In the genomic region with DNA sequence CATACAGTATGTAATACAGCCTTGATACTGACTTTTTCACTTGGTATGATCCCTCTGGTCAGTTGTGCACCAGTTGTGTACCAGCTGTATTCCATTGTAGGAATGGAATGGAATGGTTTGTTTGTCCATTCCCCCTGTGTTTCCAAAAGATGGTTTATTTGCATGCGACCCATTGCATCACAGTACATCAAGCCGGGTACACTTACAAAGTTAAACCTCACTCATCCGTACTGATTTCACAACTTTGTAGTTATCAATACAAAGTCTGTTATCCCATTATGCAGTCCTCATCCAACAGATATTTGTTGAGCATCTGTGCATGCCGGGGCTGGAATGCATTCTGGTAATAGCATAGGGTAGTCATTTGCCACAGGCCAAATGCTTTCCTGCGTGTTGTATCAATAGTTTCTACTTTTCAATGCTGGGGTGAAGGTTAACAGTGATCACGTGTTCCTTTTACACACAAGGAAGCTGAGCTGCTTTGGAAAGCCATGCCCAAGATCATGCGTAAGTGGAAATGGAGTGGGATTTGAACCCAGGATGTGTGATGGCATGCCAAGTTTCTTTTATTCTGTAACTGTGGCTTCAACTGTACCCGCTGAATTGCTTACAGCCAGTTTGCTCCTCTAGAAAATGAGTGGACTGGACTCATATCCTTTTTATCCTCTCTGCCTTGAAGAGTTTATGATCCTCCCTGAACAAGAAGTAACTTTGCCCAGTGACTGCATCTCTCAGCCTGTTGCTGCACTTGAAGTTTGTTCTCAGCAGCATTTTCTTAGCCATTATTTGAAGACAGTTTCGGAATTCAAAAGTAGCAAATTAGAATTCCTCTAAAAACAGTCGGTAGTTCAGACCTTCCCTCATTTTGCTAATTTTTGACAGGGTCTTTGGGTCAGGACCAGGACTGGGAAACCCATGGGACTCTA, we compare ENCODE assay signal across 1 cellular context.
A peak's percentile ranks its signal among the peaks of the same experiment; 100 is the strongest.
TF ChIP-seq lines count a peak whose summit lies in the region.

No MANE protein-coding gene starts in this region.

TF ChIP-seq in HepG2, 621 proteins besides CTCF, POLR2A, EP300 and RAD21 (continued from another document and continues in another):
- TF ChIP-seq, protein P1, sequence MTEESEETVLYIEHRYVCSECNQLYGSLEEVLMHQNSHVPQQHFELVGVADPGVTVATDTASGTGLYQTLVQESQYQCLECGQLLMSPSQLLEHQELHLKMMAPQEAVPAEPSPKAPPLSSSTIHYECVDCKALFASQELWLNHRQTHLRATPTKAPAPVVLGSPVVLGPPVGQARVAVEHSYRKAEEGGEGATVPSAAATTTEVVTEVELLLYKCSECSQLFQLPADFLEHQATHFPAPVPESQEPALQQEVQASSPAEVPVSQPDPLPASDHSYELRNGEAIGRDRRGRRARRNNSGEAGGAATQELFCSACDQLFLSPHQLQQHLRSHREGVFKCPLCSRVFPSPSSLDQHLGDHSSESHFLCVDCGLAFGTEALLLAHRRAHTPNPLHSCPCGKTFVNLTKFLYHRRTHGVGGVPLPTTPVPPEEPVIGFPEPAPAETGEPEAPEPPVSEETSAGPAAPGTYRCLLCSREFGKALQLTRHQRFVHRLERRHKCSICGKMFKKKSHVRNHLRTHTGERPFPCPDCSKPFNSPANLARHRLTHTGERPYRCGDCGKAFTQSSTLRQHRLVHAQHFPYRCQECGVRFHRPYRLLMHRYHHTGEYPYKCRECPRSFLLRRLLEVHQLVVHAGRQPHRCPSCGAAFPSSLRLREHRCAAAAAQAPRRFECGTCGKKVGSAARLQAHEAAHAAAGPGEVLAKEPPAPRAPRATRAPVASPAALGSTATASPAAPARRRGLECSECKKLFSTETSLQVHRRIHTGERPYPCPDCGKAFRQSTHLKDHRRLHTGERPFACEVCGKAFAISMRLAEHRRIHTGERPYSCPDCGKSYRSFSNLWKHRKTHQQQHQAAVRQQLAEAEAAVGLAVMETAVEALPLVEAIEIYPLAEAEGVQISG (CRISPR knock-in tag; IDR thresholded peaks at IDR 0.05): peak; percentile 76
- TF ChIP-seq KMT2B (CRISPR knock-in tag; IDR thresholded peaks at IDR 0.05): peak; percentile 34; the same call in 1 of the 2 replicates
- peak; percentile 88 for TF ChIP-seq MIXL1 (CRISPR knock-in tag; IDR thresholded peaks at IDR 0.05)
- no peak for TF ChIP-seq SYNCRIP (IDR thresholded peaks at IDR 0.05; ENCODE audit: insufficient read depth, low read depth, low read length)
- TF ChIP-seq, protein P2, sequence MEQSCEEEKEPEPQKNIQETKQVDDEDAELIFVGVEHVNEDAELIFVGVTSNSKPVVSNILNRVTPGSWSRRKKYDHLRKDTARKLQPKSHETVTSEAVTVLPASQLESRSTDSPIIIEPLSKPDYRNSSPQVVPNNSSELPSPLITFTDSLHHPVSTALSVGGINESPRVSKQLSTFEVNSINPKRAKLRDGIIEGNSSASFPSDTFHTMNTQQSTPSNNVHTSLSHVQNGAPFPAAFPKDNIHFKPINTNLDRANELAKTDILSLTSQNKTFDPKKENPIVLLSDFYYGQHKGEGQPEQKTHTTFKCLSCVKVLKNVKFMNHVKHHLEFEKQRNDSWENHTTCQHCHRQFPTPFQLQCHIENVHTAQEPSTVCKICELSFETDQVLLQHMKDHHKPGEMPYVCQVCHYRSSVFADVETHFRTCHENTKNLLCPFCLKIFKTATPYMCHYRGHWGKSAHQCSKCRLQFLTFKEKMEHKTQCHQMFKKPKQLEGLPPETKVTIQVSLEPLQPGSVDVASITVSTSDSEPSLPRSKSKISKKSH (CRISPR knock-in tag; IDR thresholded peaks at IDR 0.05; ENCODE audit: borderline replicate concordance): no peak
- no peak for TF ChIP-seq ZNF180 (CRISPR knock-in tag; IDR thresholded peaks at IDR 0.05; ENCODE audit: borderline replicate concordance, low read depth)
- TF ChIP-seq POLR2AphosphoS2 (IDR thresholded peaks at IDR 0.05; ENCODE audit: low read depth, low read length): no peak
- no peak; the same call in 1 of the 2 replicates for TF ChIP-seq ZNF335 (CRISPR knock-in tag; IDR thresholded peaks at IDR 0.05)
- no peak for TF ChIP-seq ZNF891 (CRISPR knock-in tag; IDR thresholded peaks at IDR 0.05)
- TF ChIP-seq ZNF234 (CRISPR knock-in tag; conservative IDR thresholded peaks at IDR 0.05): no peak
- TF ChIP-seq, protein P3, sequence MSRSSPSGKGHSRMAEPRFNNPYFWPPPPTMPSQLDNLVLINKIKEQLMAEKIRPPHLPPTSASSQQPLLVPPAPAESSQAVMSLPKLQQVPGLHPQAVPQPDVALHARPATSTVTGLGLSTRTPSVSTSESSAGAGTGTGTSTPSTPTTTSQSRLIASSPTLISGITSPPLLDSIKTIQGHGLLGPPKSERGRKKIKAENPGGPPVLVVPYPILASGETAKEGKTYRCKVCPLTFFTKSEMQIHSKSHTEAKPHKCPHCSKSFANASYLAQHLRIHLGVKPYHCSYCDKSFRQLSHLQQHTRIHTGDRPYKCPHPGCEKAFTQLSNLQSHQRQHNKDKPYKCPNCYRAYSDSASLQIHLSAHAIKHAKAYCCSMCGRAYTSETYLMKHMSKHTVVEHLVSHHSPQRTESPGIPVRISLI (CRISPR knock-in tag; IDR thresholded peaks at IDR 0.05; ENCODE audit: borderline replicate concordance): peak; percentile 79; the same call in 1 of the 2 replicates
- peak; percentile 80 for TF ChIP-seq SAP130 (CRISPR knock-in tag; IDR thresholded peaks at IDR 0.05; ENCODE audit: low read depth)
- peak; percentile 93; the same call in 1 of the 2 replicates for TF ChIP-seq ZNF556 (CRISPR knock-in tag; IDR thresholded peaks at IDR 0.05; ENCODE audit: borderline replicate concordance)
- TF ChIP-seq HNRNPK (IDR thresholded peaks at IDR 0.05; ENCODE audit: low read depth, low read length, poor library complexity, severe bottlenecking): no peak
- peak; percentile 68 for TF ChIP-seq MEF2D (CRISPR knock-in tag; IDR thresholded peaks at IDR 0.05)
- TF ChIP-seq, protein P4, sequence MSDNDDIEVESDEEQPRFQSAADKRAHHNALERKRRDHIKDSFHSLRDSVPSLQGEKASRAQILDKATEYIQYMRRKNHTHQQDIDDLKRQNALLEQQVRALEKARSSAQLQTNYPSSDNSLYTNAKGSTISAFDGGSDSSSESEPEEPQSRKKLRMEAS (IDR thresholded peaks at IDR 0.05): peak; percentile 77
- no peak for TF ChIP-seq SRSF1 (optimal IDR thresholded peaks at IDR 0.05; ENCODE audit: low read depth, low read length)
- TF ChIP-seq, protein P5, sequence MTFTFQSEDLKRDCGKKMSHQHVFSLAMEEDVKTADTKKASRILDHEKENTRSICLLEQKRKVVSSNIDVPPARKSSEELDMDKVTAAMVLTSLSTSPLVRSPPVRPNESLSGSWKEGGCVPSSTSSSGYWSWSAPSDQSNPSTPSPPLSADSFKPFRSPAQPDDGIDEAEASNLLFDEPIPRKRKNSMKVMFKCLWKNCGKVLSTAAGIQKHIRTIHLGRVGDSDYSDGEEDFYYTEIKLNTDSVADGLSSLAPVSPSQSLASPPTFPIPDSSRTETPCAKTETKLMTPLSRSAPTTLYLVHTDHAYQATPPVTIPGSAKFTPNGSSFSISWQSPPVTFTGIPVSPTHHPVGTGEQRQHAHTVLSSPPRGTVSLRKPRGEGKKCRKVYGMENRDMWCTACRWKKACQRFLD (CRISPR knock-in tag; IDR thresholded peaks at IDR 0.05; ENCODE audit: borderline replicate concordance): no peak
- peak; percentile 66; the same call in 1 of the 2 replicates for TF ChIP-seq MAF1 (CRISPR knock-in tag; IDR thresholded peaks at IDR 0.05; ENCODE audit: borderline replicate concordance)
- TF ChIP-seq HCFC1 (IDR thresholded peaks at IDR 0.05; ENCODE audit: low read depth, low read length): no peak
- TF ChIP-seq FOXJ3 (CRISPR knock-in tag; IDR thresholded peaks at IDR 0.05; ENCODE audit: borderline replicate concordance): peak; percentile 97
- TF ChIP-seq, protein P6, sequence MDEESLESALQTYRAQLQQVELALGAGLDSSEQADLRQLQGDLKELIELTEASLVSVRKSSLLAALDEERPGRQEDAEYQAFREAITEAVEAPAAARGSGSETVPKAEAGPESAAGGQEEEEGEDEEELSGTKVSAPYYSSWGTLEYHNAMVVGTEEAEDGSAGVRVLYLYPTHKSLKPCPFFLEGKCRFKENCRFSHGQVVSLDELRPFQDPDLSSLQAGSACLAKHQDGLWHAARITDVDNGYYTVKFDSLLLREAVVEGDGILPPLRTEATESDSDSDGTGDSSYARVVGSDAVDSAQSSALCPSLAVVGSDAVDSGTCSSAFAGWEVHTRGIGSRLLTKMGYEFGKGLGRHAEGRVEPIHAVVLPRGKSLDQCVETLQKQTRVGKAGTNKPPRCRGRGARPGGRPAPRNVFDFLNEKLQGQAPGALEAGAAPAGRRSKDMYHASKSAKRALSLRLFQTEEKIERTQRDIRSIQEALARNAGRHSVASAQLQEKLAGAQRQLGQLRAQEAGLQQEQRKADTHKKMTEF (CRISPR knock-in tag; IDR thresholded peaks at IDR 0.05): peak; percentile 96
- no peak for TF ChIP-seq ZNF7 (CRISPR knock-in tag; IDR thresholded peaks at IDR 0.05)
- no peak for TF ChIP-seq RFX5 (IDR thresholded peaks at IDR 0.05; ENCODE audit: low read depth, low read length)
- no peak for TF ChIP-seq ZFP41 (CRISPR knock-in tag; IDR thresholded peaks at IDR 0.05; ENCODE audit: borderline replicate concordance)
- TF ChIP-seq, protein P7, sequence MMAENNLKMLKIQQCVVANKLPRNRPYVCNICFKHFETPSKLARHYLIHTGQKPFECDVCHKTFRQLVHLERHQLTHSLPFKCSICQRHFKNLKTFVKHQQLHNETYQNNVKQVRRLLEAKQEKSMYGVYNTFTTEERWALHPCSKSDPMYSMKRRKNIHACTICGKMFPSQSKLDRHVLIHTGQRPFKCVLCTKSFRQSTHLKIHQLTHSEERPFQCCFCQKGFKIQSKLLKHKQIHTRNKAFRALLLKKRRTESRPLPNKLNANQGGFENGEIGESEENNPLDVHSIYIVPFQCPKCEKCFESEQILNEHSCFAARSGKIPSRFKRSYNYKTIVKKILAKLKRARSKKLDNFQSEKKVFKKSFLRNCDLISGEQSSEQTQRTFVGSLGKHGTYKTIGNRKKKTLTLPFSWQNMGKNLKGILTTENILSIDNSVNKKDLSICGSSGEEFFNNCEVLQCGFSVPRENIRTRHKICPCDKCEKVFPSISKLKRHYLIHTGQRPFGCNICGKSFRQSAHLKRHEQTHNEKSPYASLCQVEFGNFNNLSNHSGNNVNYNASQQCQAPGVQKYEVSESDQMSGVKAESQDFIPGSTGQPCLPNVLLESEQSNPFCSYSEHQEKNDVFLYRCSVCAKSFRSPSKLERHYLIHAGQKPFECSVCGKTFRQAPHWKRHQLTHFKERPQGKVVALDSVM (CRISPR knock-in tag; IDR thresholded peaks at IDR 0.05): 0 out of 2 replicates have a peak, but pooled peaks have one; percentile 47
- peak; percentile 93 for TF ChIP-seq ZNF205 (CRISPR knock-in tag; IDR thresholded peaks at IDR 0.05)
- TF ChIP-seq, protein P8, sequence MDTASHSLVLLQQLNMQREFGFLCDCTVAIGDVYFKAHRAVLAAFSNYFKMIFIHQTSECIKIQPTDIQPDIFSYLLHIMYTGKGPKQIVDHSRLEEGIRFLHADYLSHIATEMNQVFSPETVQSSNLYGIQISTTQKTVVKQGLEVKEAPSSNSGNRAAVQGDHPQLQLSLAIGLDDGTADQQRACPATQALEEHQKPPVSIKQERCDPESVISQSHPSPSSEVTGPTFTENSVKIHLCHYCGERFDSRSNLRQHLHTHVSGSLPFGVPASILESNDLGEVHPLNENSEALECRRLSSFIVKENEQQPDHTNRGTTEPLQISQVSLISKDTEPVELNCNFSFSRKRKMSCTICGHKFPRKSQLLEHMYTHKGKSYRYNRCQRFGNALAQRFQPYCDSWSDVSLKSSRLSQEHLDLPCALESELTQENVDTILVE (CRISPR knock-in tag; IDR thresholded peaks at IDR 0.05): peak; percentile 94
- TF ChIP-seq NONO (IDR thresholded peaks at IDR 0.05): no peak
- peak; percentile 77; the same call in 1 of the 2 replicates for TF ChIP-seq NONO (CRISPR knock-in tag; conservative IDR thresholded peaks at IDR 0.05)
- TF ChIP-seq, protein P9, sequence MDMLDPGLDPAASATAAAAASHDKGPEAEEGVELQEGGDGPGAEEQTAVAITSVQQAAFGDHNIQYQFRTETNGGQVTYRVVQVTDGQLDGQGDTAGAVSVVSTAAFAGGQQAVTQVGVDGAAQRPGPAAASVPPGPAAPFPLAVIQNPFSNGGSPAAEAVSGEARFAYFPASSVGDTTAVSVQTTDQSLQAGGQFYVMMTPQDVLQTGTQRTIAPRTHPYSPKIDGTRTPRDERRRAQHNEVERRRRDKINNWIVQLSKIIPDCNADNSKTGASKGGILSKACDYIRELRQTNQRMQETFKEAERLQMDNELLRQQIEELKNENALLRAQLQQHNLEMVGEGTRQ (IDR thresholded peaks at IDR 0.05; ENCODE audit: low read depth, low read length): peak; percentile 91
- TF ChIP-seq, protein P9 (CRISPR knock-in tag; IDR thresholded peaks at IDR 0.05; ENCODE audit: borderline replicate concordance): peak; percentile 85; the same call in 1 of the 2 replicates
- TF ChIP-seq MAZ (IDR thresholded peaks at IDR 0.05; ENCODE audit: borderline replicate concordance, low read depth, low read length): no peak
- peak; percentile 29; the same call in 1 of the 2 replicates for TF ChIP-seq MAZ (CRISPR knock-in tag; IDR thresholded peaks at IDR 0.05; ENCODE audit: low read depth)
- TF ChIP-seq TAF1 (CRISPR knock-in tag; IDR thresholded peaks at IDR 0.05): no peak
- TF ChIP-seq, protein P10, sequence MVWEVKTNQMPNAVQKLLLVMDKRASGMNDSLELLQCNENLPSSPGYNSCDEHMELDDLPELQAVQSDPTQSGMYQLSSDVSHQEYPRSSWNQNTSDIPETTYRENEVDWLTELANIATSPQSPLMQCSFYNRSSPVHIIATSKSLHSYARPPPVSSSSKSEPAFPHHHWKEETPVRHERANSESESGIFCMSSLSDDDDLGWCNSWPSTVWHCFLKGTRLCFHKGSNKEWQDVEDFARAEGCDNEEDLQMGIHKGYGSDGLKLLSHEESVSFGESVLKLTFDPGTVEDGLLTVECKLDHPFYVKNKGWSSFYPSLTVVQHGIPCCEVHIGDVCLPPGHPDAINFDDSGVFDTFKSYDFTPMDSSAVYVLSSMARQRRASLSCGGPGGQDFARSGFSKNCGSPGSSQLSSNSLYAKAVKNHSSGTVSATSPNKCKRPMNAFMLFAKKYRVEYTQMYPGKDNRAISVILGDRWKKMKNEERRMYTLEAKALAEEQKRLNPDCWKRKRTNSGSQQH (CRISPR knock-in tag; IDR thresholded peaks at IDR 0.05; ENCODE audit: low read depth): no peak
- TF ChIP-seq NCOA5 (CRISPR knock-in tag; IDR thresholded peaks at IDR 0.05): no peak
- TF ChIP-seq PHF5A (CRISPR knock-in tag; IDR thresholded peaks at IDR 0.05; ENCODE audit: low read depth, unreplicated experiment): peak; percentile 89
- TF ChIP-seq SP2 (CRISPR knock-in tag; IDR thresholded peaks at IDR 0.05): no peak
- no peak for TF ChIP-seq KLF15 (CRISPR knock-in tag; IDR thresholded peaks at IDR 0.05; ENCODE audit: borderline replicate concordance)
- TF ChIP-seq KMT2A (CRISPR knock-in tag; IDR thresholded peaks at IDR 0.05): peak; percentile 41; the same call in 1 of the 2 replicates
